In genomic region chr7:101099969-101100781, GRCh38 we compare ENCODE assay signal across 8 cellular contexts. TPM values are rescaled to one million over a fixed set of nuclear protein-coding genes. Genes with fewer than 3 reads are reported as not detected.
DNase-seq lines count a peak whose midpoint lies in the region; ATAC-seq, FAIRE-seq and TF ChIP-seq lines count a peak whose summit lies in the region.

No MANE protein-coding gene starts in this region.

- H3K4me3 ChIP-seq in trophoblast cell (ENCODE audit: low read depth, low read length) (no peak overlapping the region), upper lobe of left lung (no peak overlapping the region)

- H3K4me3 Mint-ChIP-seq in H9: peak overlapping the region; percentile 4 to 62; a peak in 1 of 5 replicates
- no peak overlapping the region for H3K4me3 Mint-ChIP-seq in activated naive CD8-positive, alpha-beta T cell treated with anti-CD3 and anti-CD28 coated beads, Interleukin-2, amount 10 ng/mL, durations not matched to agents 7 days and 5 days

- no peaks in the 10 kb centered on the region for H3K36me3 ChIP-seq in trophoblast cell (ENCODE audit: control insufficient read depth in 1 of 2, insufficient read depth in 2 of 2, low read length in 2 of 2)
- H3K36me3 ChIP-seq in upper lobe of left lung: no peaks in the 10 kb centered on the region

- no peak overlapping the region for H3K23ac ChIP-seq in H9 (ENCODE audit: insufficient read length, low read depth, low read length)
- no peak overlapping the region for H3K23ac ChIP-seq in trophoblast cell (ENCODE audit: low read length)

- TF ChIP-seq EP300 in upper lobe of left lung (IDR thresholded peaks at IDR 0.05): peak in 2 of 4 donors; percentile 64 to 91

- H2AK5ac ChIP-seq in H9 (ENCODE audit: insufficient read length, low read length) (no peak overlapping the region), trophoblast cell (ENCODE audit: low read length) (peak overlapping the region; percentile 71)

- H3K4me2 ChIP-seq in H9 (ENCODE audit: insufficient read depth, insufficient read length, low read length) (peak overlapping the region; percentile 14), trophoblast cell (ENCODE audit: low read length) (peak overlapping the region; percentile 15)

- no peaks in the 10 kb centered on the region; a peak in 1 of 7 replicates for H3K36me3 Mint-ChIP-seq in H9 (ENCODE audit: insufficient read depth in 1 of 3, low read depth in 3 of 3)
- no peaks in the 10 kb centered on the region for H3K36me3 Mint-ChIP-seq in activated naive CD8-positive, alpha-beta T cell treated with anti-CD3 and anti-CD28 coated beads, Interleukin-2, amount 10 ng/mL, durations not matched to agents 7 days and 5 days

- no peaks in the 10 kb centered on the region for H3K9me3 Mint-ChIP-seq in H9
- H3K9me3 Mint-ChIP-seq in activated naive CD8-positive, alpha-beta T cell treated with anti-CD3 and anti-CD28 coated beads, Interleukin-2, amount 10 ng/mL, durations not matched to agents 7 days and 5 days: no peaks in the 10 kb centered on the region

- POLR2A ChIA-PET in activated naive CD8-positive, alpha-beta T cell treated with anti-CD3 and anti-CD28 coated beads, Interleukin-2, amount 10 ng/mL, durations not matched to agents 7 days and 5 days (lab: Charles Lee): interaction anchor here (0.6 kb wide), 1 partner anchor 1106 kb away, joined by 6 read pairs; no protein-coding TSS in a partner anchor

- no peaks in the 10 kb centered on the region for H3K23me2 ChIP-seq in H9 (ENCODE audit: insufficient read length, low read depth, low read length, poor library complexity, severe bottlenecking)

- H3K79me1 ChIP-seq in H9 (ENCODE audit: insufficient read depth, low read depth, low read length, poor library complexity, severe bottlenecking) (no peaks in the 10 kb centered on the region), trophoblast cell (ENCODE audit: low read length) (peaks cover 25% of the 10 kb centered on the region)

- no peak overlapping the region for H4K5ac ChIP-seq in H9 (ENCODE audit: insufficient read length, low read depth, low read length)

- H3T11ph ChIP-seq in H9 (ENCODE audit: low read length): no peak overlapping the region

- H3K27me3 Mint-ChIP-seq in H9 (ENCODE audit: low read depth): no peaks in the 10 kb centered on the region
- peaks cover 40% of the 10 kb centered on the region for H3K27me3 Mint-ChIP-seq in activated naive CD8-positive, alpha-beta T cell treated with anti-CD3 and anti-CD28 coated beads, Interleukin-2, amount 10 ng/mL, durations not matched to agents 7 days and 5 days

- H3K4me1 ChIP-seq in H9 (ENCODE audit: insufficient read depth, low read length): peaks cover 7% of the 10 kb centered on the region
- peaks cover 20 to 21% of the 10 kb centered on the region in 2 experiments for H3K4me1 ChIP-seq in trophoblast cell (ENCODE audit: control insufficient read depth in 1 of 2, insufficient read depth in 2 of 2, low read length in 2 of 2)
- H3K4me1 ChIP-seq in upper lobe of left lung: peaks cover 19 to 26% (median 23%) of the 10 kb centered on the region in 4 donors

- peak overlapping the region in 2 of 3 experiments; percentile 53 to 98; a peak in 4 of 7 replicates for H3K27ac Mint-ChIP-seq in H9
- H3K27ac Mint-ChIP-seq in activated naive CD8-positive, alpha-beta T cell treated with anti-CD3 and anti-CD28 coated beads, Interleukin-2, amount 10 ng/mL, durations not matched to agents 7 days and 5 days: no peak overlapping the region

- H3K18ac ChIP-seq in H9 (ENCODE audit: insufficient read length, low read depth, low read length) (peak overlapping the region; percentile 67), trophoblast cell (ENCODE audit: low read length) (peak overlapping the region; percentile 71)

- peak; percentile 64 for ATAC-seq in activated naive CD8-positive, alpha-beta T cell treated with anti-CD3 and anti-CD28 coated beads, Interleukin-2, amount 10 ng/mL, durations not matched to agents 7 days and 5 days (ENCODE audit: low read depth)
- ATAC-seq in upper lobe of left lung (ENCODE audit: low FRiP score in 2 of 2) (peak; percentile 86 to 95), HG03439 (IDR thresholded peaks at IDR 0.05; ENCODE audit: unreplicated experiment) (no peak)

- H3K9me3 ChIP-seq in H9 (ENCODE audit: control insufficient read depth, low read depth, low read length): no peaks in the 10 kb centered on the region
- H3K9me3 ChIP-seq in trophoblast cell (ENCODE audit: insufficient read depth, low read depth, low read length): no peaks in the 10 kb centered on the region
- H3K9me3 ChIP-seq in upper lobe of left lung: no peaks in the 10 kb centered on the region

- H3K14ac ChIP-seq in H9 (ENCODE audit: insufficient read depth, low read length) (0 out of 2 replicates have a peak overlapping the region, but pooled peaks have one; percentile 42), trophoblast cell (ENCODE audit: low read length) (peak overlapping the region; percentile 87)

- no peak overlapping the region for H3K27ac ChIP-seq in H9 (ENCODE audit: insufficient read length, low read depth, low read length)
- H3K27ac ChIP-seq in trophoblast cell (ENCODE audit: low read depth, low read length): peak overlapping the region; percentile 82
- peak overlapping the region; percentile 61 to 73 (median 70) for H3K27ac ChIP-seq in upper lobe of left lung

- peak overlapping the region; percentile 24 for H4K12ac ChIP-seq in trophoblast cell (ENCODE audit: low read depth, low read length)

- no peak overlapping the region for H2BK20ac ChIP-seq in H9 (ENCODE audit: low read depth, low read length, poor library complexity, severe bottlenecking)

- no CpG with 5 or more reads among the region's 26 CpGs for WGBS in H9 (ENCODE audit: extremely low coverage, insufficient read length, low lambda C conversion rate)
- no CpG with 5 or more reads among the region's 26 CpGs for WGBS in trophoblast cell (ENCODE audit: extremely low coverage, insufficient coverage, insufficient read length)
- WGBS in upper lobe of left lung, 2 donors: 26 to 35% methylated on average over 18 to 26 of the region's 26 CpGs

- peak; percentile 97 for FAIRE-seq in RCC 7860 (lab: Jason Lieb, UNC)

- peak in 2 of 4 donors; percentile 16 to 21 for TF ChIP-seq POLR2A in upper lobe of left lung (IDR thresholded peaks at IDR 0.05)

- H4K8ac ChIP-seq in H9 (replicated peaks; ENCODE audit: insufficient read length, low read depth, low read length) (no peak overlapping the region), trophoblast cell (ENCODE audit: low read depth, low read length) (peak overlapping the region; percentile 68)

- H2BK5ac ChIP-seq in H9 (ENCODE audit: insufficient read length, low read length) (no peak overlapping the region), trophoblast cell (ENCODE audit: low read depth, low read length, poor library complexity) (peak overlapping the region; percentile 86)

- H3K4ac ChIP-seq in H9 (ENCODE audit: low read depth, low read length) (no peak overlapping the region), trophoblast cell (ENCODE audit: low read depth, low read length) (no peak overlapping the region)

- H3K9ac ChIP-seq in H9 (ENCODE audit: extremely low read depth, insufficient read length, low read length): no peak overlapping the region
- no peak overlapping the region for H3K9ac ChIP-seq in trophoblast cell (ENCODE audit: low read length)

- peak overlapping the region; percentile 22 for H2BK12ac ChIP-seq in H9 (ENCODE audit: insufficient read length, low read depth, low read length)
- peak overlapping the region; percentile 89 for H2BK12ac ChIP-seq in trophoblast cell (ENCODE audit: low read length)

- H3K27me3 ChIP-seq in H9 (ENCODE audit: insufficient read depth, low read length): no peaks in the 10 kb centered on the region
- H3K27me3 ChIP-seq in trophoblast cell (ENCODE audit: insufficient read depth, low read length): no peaks in the 10 kb centered on the region
- no peaks in the 10 kb centered on the region for H3K27me3 ChIP-seq in upper lobe of left lung

- H3K56ac ChIP-seq in H9 (ENCODE audit: insufficient read length, low read depth, low read length): no peak overlapping the region

- TF ChIP-seq CTCF in H9 (conservative IDR thresholded peaks at IDR 0.05) (no peak), upper lobe of left lung (IDR thresholded peaks at IDR 0.05) (no peak)

- intact Hi-C loops in cardiac septum (cut with DNase I): loop anchor here (2.0 kb wide), 1 partner anchor 17 kb away; no protein-coding TSS in a partner anchor

- peaks cover 44% of the 10 kb centered on the region in 2 experiments for H3K4me1 Mint-ChIP-seq in H9
- H3K4me1 Mint-ChIP-seq in activated naive CD8-positive, alpha-beta T cell treated with anti-CD3 and anti-CD28 coated beads, Interleukin-2, amount 10 ng/mL, durations not matched to agents 7 days and 5 days: peaks cover 6% of the 10 kb centered on the region

- H4K91ac ChIP-seq in H9 (ENCODE audit: insufficient read length, low read depth, low read length): no peak overlapping the region
- H4K91ac ChIP-seq in trophoblast cell (ENCODE audit: low read depth, low read length): peak overlapping the region; percentile 96

- H2BK120ac ChIP-seq in H9 (ENCODE audit: low read depth, low read length, poor library complexity, severe bottlenecking) (no peak overlapping the region), trophoblast cell (ENCODE audit: insufficient read depth, low read length, poor library complexity) (peak overlapping the region; percentile 95)

- H2BK15ac ChIP-seq in H9 (ENCODE audit: low read depth, low read length): no peak overlapping the region

- H2AFZ ChIP-seq in H9 (ENCODE audit: low read length) (no peak overlapping the region), trophoblast cell (ENCODE audit: insufficient read depth, low read length, poor library complexity) (peak overlapping the region; percentile 27)

- peak; percentile 99 for DNase-seq in A172 (ENCODE audit: low spot score)
- DNase-seq in H9: peak; percentile 94
- peak; percentile 100 for DNase-seq in RCC 7860 (ENCODE audit: low spot score)
- DNase-seq in activated naive CD8-positive, alpha-beta T cell treated with anti-CD3 and anti-CD28 coated beads, Interleukin-2, amount 10 ng/mL, durations not matched to agents 7 days and 5 days: no peak
- DNase-seq in cardiac septum (ENCODE audit: low spot score): peak; percentile 95
- DNase-seq in trophoblast cell: peak; percentile 96 to 97
- peak; percentile 79 to 90 for DNase-seq in upper lobe of left lung

- H3K79me2 ChIP-seq in H9 (ENCODE audit: insufficient read depth, low read length): no peaks in the 10 kb centered on the region
- peaks cover 2% of the 10 kb centered on the region for H3K79me2 ChIP-seq in trophoblast cell (ENCODE audit: control insufficient read depth, insufficient read depth, low read length, poor library complexity)

- no peaks in the 10 kb centered on the region for H4K20me1 ChIP-seq in H9 (ENCODE audit: control insufficient read depth, insufficient read depth, insufficient read length)

RNA-seq across cellular contexts. Expression of gene TRIM56, which starts 14.9 kb away (rescaled TPM):
- 9.4 and 13.4 TPM in 2 replicates for total RNA-seq in A172 (2014; rRNA removed; shearing (Covaris generic))
- total RNA-seq in H9 (2021): 21.8 and 22.4 TPM in 2 replicates
- total RNA-seq in activated naive CD8-positive, alpha-beta T cell treated with anti-CD3 and anti-CD28 coated beads, Interleukin-2, amount 10 ng/mL, durations not matched to agents 7 days and 5 days: 10 to 100 TPM; 77.4 to 77.8 TPM
- total RNA-seq in cardiac septum: 16.6 TPM
- polyA plus RNA-seq in trophoblast cell (2013): 5.4 and 5.8 TPM in 2 replicates
- 10 to 100 TPM; 25.4 to 66.1 (median 51.3) TPM for total RNA-seq in upper lobe of left lung

RNA-seq across cellular contexts. Expression of gene SERPINE1, which starts 26.7 kb away (rescaled TPM):
- total RNA-seq in A172 (2014; rRNA removed; shearing (Covaris generic)): 463 and 480 TPM in 2 replicates
- total RNA-seq in H9 (2021) (11.5 and 13.0 TPM in 2 replicates), cardiac septum (27.2 TPM), upper lobe of left lung (100 to 1,000 TPM in 1 of 6 donors, 10 to 100 TPM in 4, 1 to 10 TPM in 1; 8.4 to 125 (median 24.0) TPM)
- under 1 TPM; 0.44 to 0.51 TPM for total RNA-seq in activated naive CD8-positive, alpha-beta T cell treated with anti-CD3 and anti-CD28 coated beads, Interleukin-2, amount 10 ng/mL, durations not matched to agents 7 days and 5 days
- polyA plus RNA-seq in trophoblast cell (2013): 148 and 173 TPM in 2 replicates

RNA-seq across cellular contexts. Expression of gene AP1S1, which starts 54.1 kb away (rescaled TPM):
- 332 and 409 TPM in 2 replicates for total RNA-seq in A172 (2014; rRNA removed; shearing (Covaris generic))
- total RNA-seq in H9 (2021) (65.2 and 73.0 TPM in 2 replicates), cardiac septum (12.1 TPM), upper lobe of left lung (10 to 100 TPM; 17.1 to 41.9 (median 33.8) TPM)
- total RNA-seq in activated naive CD8-positive, alpha-beta T cell treated with anti-CD3 and anti-CD28 coated beads, Interleukin-2, amount 10 ng/mL, durations not matched to agents 7 days and 5 days: 10 to 100 TPM; 34.1 to 44.0 TPM
- polyA plus RNA-seq in trophoblast cell (2013): 59.2 and 61.3 TPM in 2 replicates
